ENCODE assay signal across 8 cellular contexts in genomic region chr1:152115344-152115743, GRCh38. TPM values are rescaled to one million over a fixed set of nuclear protein-coding genes. Genes with fewer than 3 reads are reported as not detected.
"Had no signal": no experiment of that assay in that cellular context is flagged by ENCODE, and none has a peak within 500 bp of the region (broad histone marks: within the 10 kb centered on the region; RNA-seq: fewer than 3 reads in every experiment).

TSS of gene TCHH (minus strand) at chr1:152115444. CDS start at chr1:152114080, 1,364 bp downstream.

- H3K4me3 ChIP-seq: GM23248, GM23338, HAP-1 had no signal

- H3K36me3 ChIP-seq: HAP-1 had no signal

- H3K9ac ChIP-seq: GM23248 had no signal

- H3K9me3 ChIP-seq: HAP-1 had no signal

- H2AFZ ChIP-seq: GM23248, GM23338 had no signal

- H3K4me2 ChIP-seq: GM23338 had no signal

- H3K4me1 ChIP-seq: HAP-1 had no signal

- DNase-seq: GM23248, GOT3, H9, HCEC 1CT, HFFc6 had no signal

- H3K27ac ChIP-seq: GM23248 had no signal

RNA-seq across cellular contexts. Expression of gene TCHH, which starts in this region (rescaled TPM):
- total RNA-seq: H4, H9 had no signal
